8 cellular contexts compared by ENCODE assay signal in the genomic region with DNA sequence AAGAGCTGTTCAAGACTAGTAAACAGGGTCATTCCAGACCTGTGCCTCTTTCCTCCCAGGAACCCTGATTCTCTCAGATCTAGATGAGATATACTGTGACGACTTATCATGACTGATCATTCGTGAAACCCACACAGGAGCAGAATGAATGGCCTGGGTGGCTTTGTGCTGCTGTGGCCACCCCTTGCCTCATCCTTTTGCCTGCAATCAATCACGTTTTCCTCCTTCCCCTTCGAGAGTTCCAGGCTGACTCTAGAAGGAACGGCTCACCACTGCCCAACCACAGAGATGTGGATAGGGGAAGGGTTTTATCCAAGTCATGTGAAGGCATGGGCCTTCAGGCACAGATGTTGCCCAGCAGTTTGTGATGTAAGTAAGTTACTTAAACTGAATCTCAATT. TPM values are rescaled to one million over a fixed set of nuclear protein-coding genes. Genes with fewer than 3 reads are reported as not detected.
DNase-seq lines count a peak whose midpoint lies in the region; ATAC-seq and TF ChIP-seq lines count a peak whose summit lies in the region.

No MANE protein-coding gene starts in this region.

- TF ChIP-seq CTCF in left lung (IDR thresholded peaks at IDR 0.05): no peak

- H3K4me1 Mint-ChIP-seq in activated CD8-positive, alpha-beta T cell treated with anti-CD3 and anti-CD28 coated beads, Interleukin-2, amount 10 ng/mL, durations not matched to agents 7 days and 5 days (ENCODE audit: low read depth): peaks cover 89% of the 10 kb centered on the region

- peak overlapping the region in 4 of 5 donors; percentile 48 to 60 (median 54) for H3K9ac ChIP-seq in subcutaneous abdominal adipose tissue (ENCODE audit: low read length in 5 of 5)

- peaks cover 70% of the 10 kb centered on the region for H3K36me3 Mint-ChIP-seq in activated CD8-positive, alpha-beta T cell treated with anti-CD3 and anti-CD28 coated beads, Interleukin-2, amount 10 ng/mL, durations not matched to agents 7 days and 5 days (ENCODE audit: low read depth)

- peak; percentile 40 for ATAC-seq in GM18502 (IDR thresholded peaks at IDR 0.05; ENCODE audit: poor library complexity, unreplicated experiment)
- peak; percentile 49 for ATAC-seq in HG02884 (IDR thresholded peaks at IDR 0.05; ENCODE audit: unreplicated experiment)
- no peak for ATAC-seq in activated CD8-positive, alpha-beta T cell treated with anti-CD3 and anti-CD28 coated beads, Interleukin-2, amount 10 ng/mL, durations not matched to agents 7 days and 5 days
- peak; percentile 51 for ATAC-seq in left lung
- no peak for ATAC-seq in HG03521 (IDR thresholded peaks at IDR 0.05; ENCODE audit: unreplicated experiment)

- POLR2A ChIA-PET in activated CD8-positive, alpha-beta T cell treated with anti-CD3 and anti-CD28 coated beads, Interleukin-2, amount 10 ng/mL, durations not matched to agents 7 days and 5 days (lab: Charles Lee): interaction anchor here (1.8 kb wide), 1 partner anchor 26 kb away, joined by 4 read pairs; no protein-coding TSS in a partner anchor

- no peaks in the 10 kb centered on the region for H3K27me3 ChIP-seq in left lung
- no peaks in the 10 kb centered on the region for H3K27me3 ChIP-seq in subcutaneous abdominal adipose tissue (ENCODE audit: control insufficient read depth in 5 of 5, insufficient read depth in 4 of 5, low read length in 5 of 5)

- H3K4me3 ChIP-seq in left lung: no peak overlapping the region
- peak overlapping the region in 1 of 5 donors; percentile 10 for H3K4me3 ChIP-seq in subcutaneous abdominal adipose tissue (ENCODE audit: low read depth in 1 of 5, low read length in 5 of 5)

- H3K4me3 Mint-ChIP-seq in activated CD8-positive, alpha-beta T cell treated with anti-CD3 and anti-CD28 coated beads, Interleukin-2, amount 10 ng/mL, durations not matched to agents 7 days and 5 days: peak overlapping the region; percentile 64

- CTCF ChIA-PET in activated CD8-positive, alpha-beta T cell treated with anti-CD3 and anti-CD28 coated beads, Interleukin-2, amount 10 ng/mL, durations not matched to agents 7 days and 5 days (lab: Charles Lee): interaction anchor here (3.1 to 12.9 kb wide), 5 partner anchors 10 to 87 kb away, joined by 10 to 172 read pairs (median 30); no protein-coding TSS in a partner anchor

- H3K27ac Mint-ChIP-seq in activated CD8-positive, alpha-beta T cell treated with anti-CD3 and anti-CD28 coated beads, Interleukin-2, amount 10 ng/mL, durations not matched to agents 7 days and 5 days: peak overlapping the region; percentile 92

- no peaks in the 10 kb centered on the region for H3K9me3 Mint-ChIP-seq in activated CD8-positive, alpha-beta T cell treated with anti-CD3 and anti-CD28 coated beads, Interleukin-2, amount 10 ng/mL, durations not matched to agents 7 days and 5 days (ENCODE audit: insufficient read depth)

- no peaks in the 10 kb centered on the region for H3K9me3 ChIP-seq in left lung
- no peaks in the 10 kb centered on the region for H3K9me3 ChIP-seq in subcutaneous abdominal adipose tissue (ENCODE audit: control insufficient read depth in 5 of 5, low read length in 5 of 5)

- H3K4me1 ChIP-seq in left lung (peaks cover 44 to 91% of the 10 kb centered on the region in 2 donors), subcutaneous abdominal adipose tissue (ENCODE audit: control insufficient read depth in 5 of 5, insufficient read depth in 5 of 5, low read length in 5 of 5) (peaks cover 20 to 96% (median 77%) of the 10 kb centered on the region in 5 donors)

- peak; percentile 39 for DNase-seq in activated CD8-positive, alpha-beta T cell treated with anti-CD3 and anti-CD28 coated beads, Interleukin-2, amount 10 ng/mL, durations not matched to agents 7 days and 5 days
- DNase-seq in left lung (peak in 1 of 2 donors; percentile 76), NCI-H1105 treated with DMSO at 0.1 percent for 48 hours (lab: John Stamatoyannopoulos, UW) (no peak), HUDEP-2 (lab: John Stamatoyannopoulos, UW; ENCODE audit: unreplicated experiment in 76 of 76) (no peak)

- intact Hi-C loops in left lung (cut with DNase I): no loop called here

- H3K27me3 Mint-ChIP-seq in activated CD8-positive, alpha-beta T cell treated with anti-CD3 and anti-CD28 coated beads, Interleukin-2, amount 10 ng/mL, durations not matched to agents 7 days and 5 days (ENCODE audit: low read depth): no peaks in the 10 kb centered on the region

- H3K27ac ChIP-seq in left lung: peak overlapping the region; percentile 53 to 81
- peak overlapping the region; percentile 75 for H3K27ac ChIP-seq in subcutaneous abdominal adipose tissue (ENCODE audit: low read depth, low read length)

- H3K36me3 ChIP-seq in left lung: peaks cover 0 to 10% of the 10 kb centered on the region in 2 donors
- H3K36me3 ChIP-seq in subcutaneous abdominal adipose tissue (ENCODE audit: control insufficient read depth in 5 of 5, insufficient read depth in 5 of 5, low read length in 5 of 5): peaks cover 0 to 15% (median 10%) of the 10 kb centered on the region in 5 donors

RNA-seq across cellular contexts. Expression of a gene that starts 5.8 kb away (rescaled TPM):
- 100 to 1,000 TPM; 481 to 495 TPM for total RNA-seq in activated CD8-positive, alpha-beta T cell treated with anti-CD3 and anti-CD28 coated beads, Interleukin-2, amount 10 ng/mL, durations not matched to agents 7 days and 5 days
- total RNA-seq in left lung: 100 to 1,000 TPM; 188 to 198 TPM

Comparison
In these comparisons a context has a peak if more than half of its experiments do, and no peak if none do; other contexts are left out.
1. ATAC-seq: peak in GM18502 (single experiment), HG02884 (single experiment) and left lung (single experiment); none in activated CD8-positive, alpha-beta T cell treated with anti-CD3 and anti-CD28 coated beads, Interleukin-2, amount 10 ng/mL, durations not matched to agents 7 days and 5 days (single experiment) and HG03521 (single experiment).